Comparison of ENCODE assay signal across 25 cellular contexts in the genomic region with DNA sequence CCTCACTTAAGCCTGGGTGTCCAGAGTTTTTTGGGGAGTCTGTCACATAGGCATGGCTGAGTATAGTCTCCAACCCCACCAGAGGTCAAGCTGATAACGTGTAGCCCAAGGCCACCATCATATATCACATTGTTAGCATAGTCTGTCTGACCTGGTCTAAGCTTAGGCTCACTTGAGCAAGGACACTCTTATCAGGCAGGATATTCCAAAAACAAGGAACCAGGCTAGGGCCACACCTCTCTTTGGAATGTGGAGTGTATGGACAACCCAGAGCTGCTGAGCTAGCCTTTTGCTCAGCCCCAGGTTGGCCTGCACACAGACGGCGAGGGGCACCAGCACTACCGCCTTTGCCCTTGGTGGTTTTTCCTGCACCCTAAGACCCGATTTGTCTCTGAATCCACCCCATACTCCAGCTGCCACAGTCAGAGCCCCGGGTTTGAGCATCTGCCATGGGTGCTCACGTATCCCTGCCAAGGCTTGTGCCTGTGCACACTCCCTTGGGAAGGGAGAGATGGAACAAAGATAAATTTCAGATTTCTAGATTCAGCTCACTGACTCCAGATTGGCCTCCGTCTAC. TPM values are rescaled to one million over a fixed set of nuclear protein-coding genes. Genes with fewer than 3 reads are reported as not detected.
DNase-seq lines count a peak whose midpoint lies in the region; ATAC-seq and TF ChIP-seq lines count a peak whose summit lies in the region.
"Had no signal": no experiment of that assay in that cellular context is flagged by ENCODE, and none has a peak within 500 bp of the region (broad histone marks: within the 10 kb centered on the region; RNA-seq: fewer than 3 reads in every experiment).

No MANE protein-coding gene starts in this region.

- no peaks in the 10 kb centered on the region for H3K27me3 Mint-ChIP-seq in T-helper 2 cell treated with Interferon-gamma antibody and Interleukin-4, amounts not matched to agents 5 μg/mL and 100 μg/mL, for 36 hours (ENCODE audit: low read depth)
- H3K27me3 Mint-ChIP-seq in activated T-helper 17 cell treated with anti-CD3 and anti-CD28 coated beads, Interleukin-2, amount 50 U/mL, for 72 hours = no peaks in the 10 kb centered on the region
- H3K27me3 Mint-ChIP-seq: activated B cell treated with CpG ODN at 0.5 μM for 24 hours; activated CD4-positive, alpha-beta memory T cell treated with anti-CD3 and anti-CD28 coated beads, Interleukin-2, amount 10 ng/mL, durations not matched to agents 7 days and 5 days; IgD-negative memory B cell; stimulated activated naive CD8-positive, alpha-beta T cell treated with anti-CD3 and anti-CD28 coated beads, Interleukin-15, Interleukin-2, amounts not matched to agents 100 ng/mL and 50 ng/mL, for 24 hours had no signal

- no peak for TF ChIP-seq EP300 in upper lobe of left lung (IDR thresholded peaks at IDR 0.05)

- peaks cover 21% of the 10 kb centered on the region for H3K36me3 ChIP-seq in lower lobe of right lung
- peaks cover 4 to 20% (median 8%) of the 10 kb centered on the region in 4 donors for H3K36me3 ChIP-seq in upper lobe of left lung

- intact Hi-C loops in lower lobe of right lung (cut with DNase I) = no loop called here

- 82 to 83% methylated on average over 7 to 8 of the region's 8 CpGs for WGBS in upper lobe of left lung, 2 donors

- no peak for DNase-seq in T-helper 2 cell treated with Interferon-gamma antibody and Interleukin-4, amounts not matched to agents 5 μg/mL and 100 μg/mL, for 36 hours (ENCODE audit: low spot score)
- no peak for DNase-seq in T-helper 2 cell
- no peak for DNase-seq in lower lobe of right lung
- no peak for DNase-seq in upper lobe of left lung
- DNase-seq in NCI-H1694 (lab: John Stamatoyannopoulos, UW) = no peak
- no peak for DNase-seq in stimulated activated CD4-positive, alpha-beta T cell treated with anti-CD3 and anti-CD28 coated beads, Interleukin-12 subunit alpha, Interleukin-12 subunit beta, amount 100 ng/mL, for 4 hours
- DNase-seq: 8988T; activated B cell treated with CpG ODN at 0.5 μM for 24 hours; activated CD4-positive, alpha-beta memory T cell treated with anti-CD3 and anti-CD28 coated beads, Interleukin-2, amount 10 ng/mL, durations not matched to agents 7 days and 5 days; activated naive CD4-positive, alpha-beta T cell treated with anti-CD3 and anti-CD28 coated beads for 36 hours; activated T-cell treated with anti-CD3 and anti-CD28 coated beads, Interleukin-2, amount 50 U/mL, for 1 hour; AML-193; amygdala; Calu3; central memory CD4-positive, alpha-beta T cell; erythroblast; NCI-H748 treated with DMSO at 0.1 percent for 48 hours; stimulated activated CD4-positive, alpha-beta T cell treated with anti-CD3 and anti-CD28 coated beads, Interleukin-4, amount 100 ng/mL, for 1 hour had no signal

- no peaks in the 10 kb centered on the region for H3K27me3 ChIP-seq in lower lobe of right lung (ENCODE audit: low read depth)
- H3K27me3 ChIP-seq in upper lobe of left lung = no peaks in the 10 kb centered on the region
- H3K27me3 ChIP-seq: SJSA1 had no signal

- no peaks in the 10 kb centered on the region for H3K9me3 Mint-ChIP-seq in T-helper 2 cell treated with Interferon-gamma antibody and Interleukin-4, amounts not matched to agents 5 μg/mL and 100 μg/mL, for 36 hours
- H3K9me3 Mint-ChIP-seq in activated T-helper 17 cell treated with anti-CD3 and anti-CD28 coated beads, Interleukin-2, amount 50 U/mL, for 72 hours = no peaks in the 10 kb centered on the region
- H3K9me3 Mint-ChIP-seq: activated B cell treated with CpG ODN at 0.5 μM for 24 hours; activated CD4-positive, alpha-beta memory T cell treated with anti-CD3 and anti-CD28 coated beads, Interleukin-2, amount 10 ng/mL, durations not matched to agents 7 days and 5 days; activated naive CD4-positive, alpha-beta T cell treated with anti-CD3 and anti-CD28 coated beads for 36 hours; mesothelial cell of epicardium; stimulated activated naive CD8-positive, alpha-beta T cell treated with anti-CD3 and anti-CD28 coated beads, Interleukin-15, Interleukin-2, amounts not matched to agents 100 ng/mL and 50 ng/mL, for 24 hours had no signal

- H3K4me3 ChIP-seq in lower lobe of right lung = no peak overlapping the region
- no peak overlapping the region for H3K4me3 ChIP-seq in upper lobe of left lung
- H3K4me3 ChIP-seq: HAP-1, SJSA1 had no signal

- peak overlapping the region; percentile 77 for H3K27ac ChIP-seq in lower lobe of right lung
- H3K27ac ChIP-seq in upper lobe of left lung = peak overlapping the region in 3 of 4 donors; percentile 81 to 88 (median 83)
- H3K27ac ChIP-seq: SJSA1 had no signal

- H3K4me1 Mint-ChIP-seq in T-helper 2 cell treated with Interferon-gamma antibody and Interleukin-4, amounts not matched to agents 5 μg/mL and 100 μg/mL, for 36 hours (ENCODE audit: low read depth) = peaks cover 12% of the 10 kb centered on the region
- peaks cover 23% of the 10 kb centered on the region for H3K4me1 Mint-ChIP-seq in activated T-helper 17 cell treated with anti-CD3 and anti-CD28 coated beads, Interleukin-2, amount 50 U/mL, for 72 hours

- H3K9me3 ChIP-seq in lower lobe of right lung (no peaks in the 10 kb centered on the region), upper lobe of left lung (no peaks in the 10 kb centered on the region)
- H3K9me3 ChIP-seq: HAP-1, SJSA1 had no signal

- no peak for TF ChIP-seq POLR2A in upper lobe of left lung (IDR thresholded peaks at IDR 0.05)

- peak overlapping the region; percentile 29 for H3K27ac Mint-ChIP-seq in T-helper 2 cell treated with Interferon-gamma antibody and Interleukin-4, amounts not matched to agents 5 μg/mL and 100 μg/mL, for 36 hours
- H3K27ac Mint-ChIP-seq in activated T-helper 17 cell treated with anti-CD3 and anti-CD28 coated beads, Interleukin-2, amount 50 U/mL, for 72 hours = peak overlapping the region; percentile 82
- H3K27ac Mint-ChIP-seq: activated B cell treated with CpG ODN at 0.5 μM for 24 hours; activated naive CD4-positive, alpha-beta T cell treated with anti-CD3 and anti-CD28 coated beads for 36 hours; stimulated activated naive CD8-positive, alpha-beta T cell treated with anti-CD3 and anti-CD28 coated beads, Interleukin-15, Interleukin-2, amounts not matched to agents 100 ng/mL and 50 ng/mL, for 24 hours had no signal

- TF ChIP-seq CTCF in lower lobe of right lung (IDR thresholded peaks at IDR 0.05) = no peak
- no peak for TF ChIP-seq CTCF in upper lobe of left lung (IDR thresholded peaks at IDR 0.05)

- no peak for ATAC-seq in activated T-helper 17 cell treated with anti-CD3 and anti-CD28 coated beads, Interleukin-2, amount 50 U/mL, for 72 hours (replicated peaks)
- ATAC-seq in lower lobe of right lung = peak; percentile 30 to 37
- ATAC-seq in upper lobe of left lung (ENCODE audit: low FRiP score in 2 of 2) = no peak
- ATAC-seq in HG03571 (IDR thresholded peaks at IDR 0.05; ENCODE audit: unreplicated experiment) = no peak

- peaks cover 58% of the 10 kb centered on the region for H3K4me1 ChIP-seq in lower lobe of right lung
- H3K4me1 ChIP-seq in upper lobe of left lung = peaks cover 28 to 66% (median 38%) of the 10 kb centered on the region in 4 donors
- H3K4me1 ChIP-seq: HAP-1, SJSA1 had no signal

- H3K4me3 Mint-ChIP-seq in T-helper 2 cell treated with Interferon-gamma antibody and Interleukin-4, amounts not matched to agents 5 μg/mL and 100 μg/mL, for 36 hours = no peak overlapping the region
- H3K4me3 Mint-ChIP-seq in activated T-helper 17 cell treated with anti-CD3 and anti-CD28 coated beads, Interleukin-2, amount 50 U/mL, for 72 hours = no peak overlapping the region
- H3K4me3 Mint-ChIP-seq: activated B cell treated with CpG ODN at 0.5 μM for 24 hours; activated CD4-positive, alpha-beta memory T cell treated with anti-CD3 and anti-CD28 coated beads, Interleukin-2, amount 10 ng/mL, durations not matched to agents 7 days and 5 days; activated naive CD4-positive, alpha-beta T cell treated with anti-CD3 and anti-CD28 coated beads for 36 hours; IgD-negative memory B cell; mesothelial cell of epicardium; stimulated activated naive CD8-positive, alpha-beta T cell treated with anti-CD3 and anti-CD28 coated beads, Interleukin-15, Interleukin-2, amounts not matched to agents 100 ng/mL and 50 ng/mL, for 24 hours had no signal

- peaks cover 18% of the 10 kb centered on the region for H3K36me3 Mint-ChIP-seq in T-helper 2 cell treated with Interferon-gamma antibody and Interleukin-4, amounts not matched to agents 5 μg/mL and 100 μg/mL, for 36 hours (ENCODE audit: low read depth)
- peaks cover 39% of the 10 kb centered on the region for H3K36me3 Mint-ChIP-seq in activated T-helper 17 cell treated with anti-CD3 and anti-CD28 coated beads, Interleukin-2, amount 50 U/mL, for 72 hours (ENCODE audit: low read depth)

RNA-seq across cellular contexts. Expression of gene SNAP29, which starts 7.2 kb away (rescaled TPM):
- total RNA-seq in activated T-helper 17 cell treated with anti-CD3 and anti-CD28 coated beads, Interleukin-2, amount 50 U/mL, for 72 hours = 10 to 100 TPM; 22.4 to 29.5 TPM
- total RNA-seq in lower lobe of right lung (22.5 TPM), upper lobe of left lung (10 to 100 TPM; 10.2 to 28.3 (median 19.8) TPM)

RNA-seq across cellular contexts. Expression of gene PI4KA, which starts 7.3 kb away (rescaled TPM):
- total RNA-seq in activated T-helper 17 cell treated with anti-CD3 and anti-CD28 coated beads, Interleukin-2, amount 50 U/mL, for 72 hours = 10 to 100 TPM; 72.1 to 96.0 TPM
- total RNA-seq in lower lobe of right lung = 109 TPM
- total RNA-seq in upper lobe of left lung = 100 to 1,000 TPM in 2 of 6 donors, 10 to 100 TPM in 4; 68.6 to 251 (median 89.5) TPM

RNA-seq across cellular contexts. Expression of gene CRKL, which starts 51.2 kb away (rescaled TPM):
- 100 to 1,000 TPM in 1 of 2 donors, 10 to 100 TPM in 1; 88.5 to 145 TPM for total RNA-seq in activated T-helper 17 cell treated with anti-CD3 and anti-CD28 coated beads, Interleukin-2, amount 50 U/mL, for 72 hours
- total RNA-seq in lower lobe of right lung (53.5 TPM), upper lobe of left lung (10 to 100 TPM; 35.6 to 65.4 (median 53.4) TPM)

Comparison
In these comparisons a context has a peak if more than half of its experiments do, and no peak if none do; other contexts are left out.
1. ATAC-seq: peak in lower lobe of right lung (2 of 2); none in activated T-helper 17 cell treated with anti-CD3 and anti-CD28 coated beads, Interleukin-2, amount 50 U/mL, for 72 hours (single experiment), upper lobe of left lung (0 of 2) and HG03571 (single experiment).